Comparison of ENCODE assay signal across 16 cellular contexts in the genomic region with DNA sequence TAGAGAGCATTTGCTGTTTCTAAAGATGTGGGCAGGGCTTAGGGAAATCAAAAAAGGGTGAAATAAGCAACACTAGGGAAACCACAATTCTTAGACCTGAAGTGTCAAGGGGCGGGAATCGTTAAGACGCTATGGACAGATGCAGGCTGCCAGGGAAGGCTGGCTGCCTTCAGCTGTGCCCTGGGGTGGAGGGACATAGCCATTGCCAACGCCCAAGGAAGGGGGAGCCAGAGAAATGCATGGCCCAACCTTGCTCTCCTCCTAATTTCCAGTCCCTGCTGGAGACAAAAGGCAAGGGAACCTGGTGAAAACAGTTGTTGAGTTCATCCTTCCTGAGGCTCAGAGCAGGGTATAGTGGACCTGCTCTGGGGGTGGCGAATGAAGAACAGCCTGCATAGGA.
A peak's percentile ranks its signal among the peaks of the same experiment; 100 is the strongest.
DNase-seq lines count a peak whose midpoint lies in the region; ATAC-seq, FAIRE-seq and TF ChIP-seq lines count a peak whose summit lies in the region.
"Had no signal": no experiment of that assay in that cellular context is flagged by ENCODE, and none has a peak within 500 bp of the region (broad histone marks: within the 10 kb centered on the region; RNA-seq: fewer than 3 reads in every experiment).

No MANE protein-coding gene starts in this region.

- 0 out of 2 replicates have a peak overlapping the region, but pooled peaks have one; percentile 62 for H3K18ac ChIP-seq in H1 (ENCODE audit: extremely low read depth, low read length)
- H3K18ac ChIP-seq in neuronal stem cell (ENCODE audit: low read length): no peak overlapping the region

- POLR2A ChIA-PET in activated CD4-positive, alpha-beta T cell treated with anti-CD3 and anti-CD28 coated beads for 36 hours (lab: Charles Lee): no interaction called here
- POLR2A ChIA-PET in activated CD4-positive, alpha-beta T cell treated with anti-CD3 and anti-CD28 coated beads, Interleukin-2, amount 10 ng/mL, durations not matched to agents 7 days and 5 days (lab: Charles Lee): no interaction called here
- POLR2A ChIA-PET in H1 (lab: Charles Lee; ENCODE audit: partially characterized antibody): interaction anchor here (1.0 kb wide), 1 partner anchor 11 kb away, joined by 3 read pairs; no protein-coding TSS in a partner anchor

- TF ChIP-seq RAD21 in H1 (IDR thresholded peaks at IDR 0.05 in 1 of 2, conservative IDR thresholded peaks at IDR 0.05 in 1 of 2; ENCODE audit: low read depth in 2 of 2, low read length in 2 of 2): no peak

- peak overlapping the region; percentile 27; the same call in 1 of the 2 replicates for H2BK20ac ChIP-seq in H1 (ENCODE audit: low read length)

- no peaks in the 10 kb centered on the region for H3K27me3 Mint-ChIP-seq in activated CD4-positive, alpha-beta T cell treated with anti-CD3 and anti-CD28 coated beads for 36 hours
- H3K27me3 Mint-ChIP-seq in activated CD4-positive, alpha-beta T cell treated with anti-CD3 and anti-CD28 coated beads, Interleukin-2, amount 10 ng/mL, durations not matched to agents 7 days and 5 days: no peaks in the 10 kb centered on the region

- no peaks in the 10 kb centered on the region for H3K36me3 Mint-ChIP-seq in activated CD4-positive, alpha-beta T cell treated with anti-CD3 and anti-CD28 coated beads for 36 hours (ENCODE audit: low read depth)
- H3K36me3 Mint-ChIP-seq in activated CD4-positive, alpha-beta T cell treated with anti-CD3 and anti-CD28 coated beads, Interleukin-2, amount 10 ng/mL, durations not matched to agents 7 days and 5 days (ENCODE audit: low read depth): no peaks in the 10 kb centered on the region
- H3K36me3 Mint-ChIP-seq: CD8-positive, alpha-beta memory T cell had no signal

- H4K91ac ChIP-seq in H1 (replicated peaks; ENCODE audit: insufficient read length, low read length) (no peak overlapping the region), neuronal stem cell (ENCODE audit: low read depth, low read length, poor library complexity) (no peak overlapping the region)

- H3K14ac ChIP-seq in H1 (ENCODE audit: insufficient read length): no peak overlapping the region
- H3K14ac ChIP-seq in neuronal stem cell (ENCODE audit: low read length): no peak overlapping the region

- no peaks in the 10 kb centered on the region for H3K9me3 ChIP-seq in HUES64 (ENCODE audit: insufficient read depth, low read depth, low read length)
- H3K9me3 ChIP-seq in H1 (ENCODE audit: insufficient read depth in 2 of 2, low read depth in 1 of 2, low read length in 1 of 2): 0 out of 4 replicates have a peak, but pooled peaks cover 0 to 4% of the 10 kb centered on the region in 2 experiments
- H3K9me3 ChIP-seq in neuronal stem cell (replicated peaks in 1 of 2; ENCODE audit: control insufficient read depth in 2 of 2, insufficient read depth in 1 of 2, low read depth in 1 of 2, low read length in 2 of 2): no peaks in the 10 kb centered on the region
- H3K9me3 ChIP-seq in heart left ventricle: no peaks in the 10 kb centered on the region
- no peaks in the 10 kb centered on the region for H3K9me3 ChIP-seq in esophagus muscularis mucosa
- H3K9me3 ChIP-seq: SJCRH30 had no signal

- 48% methylated on average over 5 of the region's 5 CpGs for WGBS in HUES64
- 63% methylated on average over 5 of the region's 5 CpGs; no CpG with 5 or more reads in 1 of the 2 experiments for WGBS in H1 (ENCODE audit: extremely low coverage in 1 of 2, insufficient coverage in 1 of 2, insufficient read length in 1 of 2, insufficient replicate concordance in 2 of 2, low coverage in 1 of 2, low lambda C conversion rate in 2 of 2, missing lambda C conversion rate in 1 of 2), 2 experiments
- WGBS in neuronal stem cell (ENCODE audit: extremely low coverage in 2 of 2, insufficient read length in 2 of 2, insufficient replicate concordance in 1 of 2), 2 donors: no CpG with 5 or more reads among the region's 5 CpGs
- 78 to 87% (median 81%) methylated on average over 5 of the region's 5 CpGs for WGBS in heart left ventricle, 4 donors
- WGBS in esophagus muscularis mucosa: 70% methylated on average over 5 of the region's 5 CpGs

- no peak for TF ChIP-seq EP300 in H1 (IDR thresholded peaks at IDR 0.05; ENCODE audit: borderline replicate concordance in 1 of 2, low read depth in 2 of 2, low read length in 2 of 2)
- TF ChIP-seq EP300 in esophagus muscularis mucosa (IDR thresholded peaks at IDR 0.05): no peak

- H4K5ac ChIP-seq in H1 (ENCODE audit: insufficient read length, low read depth, low read length): no peak overlapping the region

- no peak overlapping the region for H3K4me3 ChIP-seq in HUES64 (ENCODE audit: low read length)
- no peak overlapping the region for H3K4me3 ChIP-seq in H1 (ENCODE audit: extremely low read depth in 1 of 4, insufficient read depth in 2 of 4, low read depth in 3 of 4, low read length in 4 of 4)
- H3K4me3 ChIP-seq in neuronal stem cell (ENCODE audit: low read length in 2 of 2): no peak overlapping the region
- H3K4me3 ChIP-seq in heart left ventricle: no peak overlapping the region
- H3K4me3 ChIP-seq in esophagus muscularis mucosa: no peak overlapping the region
- H3K4me3 ChIP-seq: SJCRH30 had no signal

- 0 out of 2 replicates have a peak, but pooled peaks cover 1% of the 10 kb centered on the region for H3K23me2 ChIP-seq in H1 (ENCODE audit: low read depth, low read length)

- H4K20me1 ChIP-seq in H1 (replicated peaks in 1 of 2; ENCODE audit: control insufficient read depth in 1 of 2, insufficient read depth in 2 of 2, low read length in 2 of 2): no peaks in the 10 kb centered on the region

- H2BK120ac ChIP-seq in H1 (replicated peaks; ENCODE audit: low read depth, low read length): no peak overlapping the region
- no peak overlapping the region for H2BK120ac ChIP-seq in neuronal stem cell (ENCODE audit: low read depth, low read length)

- peaks cover 3% of the 10 kb centered on the region for H3K4me1 Mint-ChIP-seq in activated CD4-positive, alpha-beta T cell treated with anti-CD3 and anti-CD28 coated beads for 36 hours
- H3K4me1 Mint-ChIP-seq in activated CD4-positive, alpha-beta T cell treated with anti-CD3 and anti-CD28 coated beads, Interleukin-2, amount 10 ng/mL, durations not matched to agents 7 days and 5 days: peaks cover 3% of the 10 kb centered on the region
- H3K4me1 Mint-ChIP-seq: CD8-positive, alpha-beta memory T cell had no signal

- H3K23ac ChIP-seq in H1 (ENCODE audit: insufficient read length) (no peak overlapping the region), neuronal stem cell (ENCODE audit: low read depth, low read length, poor library complexity) (no peak overlapping the region)

- H3K27ac ChIP-seq in HUES64 (ENCODE audit: low read depth, low read length) (0 out of 2 replicates have a peak overlapping the region, but pooled peaks have one; percentile 16), H1 (ENCODE audit: low read depth, low read length) (no peak overlapping the region), neuronal stem cell (replicated peaks; ENCODE audit: low read length) (no peak overlapping the region), heart left ventricle (no peak overlapping the region), esophagus muscularis mucosa (replicated peaks in 1 of 4) (no peak overlapping the region)
- H3K27ac ChIP-seq: C4-2B, SJCRH30 had no signal

- H3K79me1 ChIP-seq in H1 (ENCODE audit: low read depth, low read length) (no peaks in the 10 kb centered on the region), neuronal stem cell (ENCODE audit: low read depth, low read length) (no peaks in the 10 kb centered on the region)

- H4K8ac ChIP-seq in H1 (ENCODE audit: extremely low read depth, insufficient read depth, low read length) (no peak overlapping the region), neuronal stem cell (ENCODE audit: low read depth, low read length) (no peak overlapping the region)

- intact Hi-C loops in activated CD4-positive, alpha-beta T cell treated with anti-CD3 and anti-CD28 coated beads for 36 hours (cut with DNase I, micrococcal nuclease): loop anchor here in 1 of 2 experiments (5.0 to 10.0 kb wide), 2 partner anchors 896 to 988 kb away; no protein-coding TSS in a partner anchor
- intact Hi-C loops in heart left ventricle (cut with DNase I) (no loop called here), esophagus muscularis mucosa (cut with DNase I) (no loop called here)

- DNase-seq in activated CD4-positive, alpha-beta T cell treated with anti-CD3 and anti-CD28 coated beads for 36 hours: no peak
- no peak for DNase-seq in activated CD4-positive, alpha-beta T cell treated with anti-CD3 and anti-CD28 coated beads, Interleukin-2, amount 10 ng/mL, durations not matched to agents 7 days and 5 days
- peak in 1 of 2 experiments; percentile 50 for DNase-seq in H1 (ENCODE audit: low read depth in 1 of 2, low spot score in 2 of 2)
- no peak for DNase-seq in neuronal stem cell (ENCODE audit: low spot score)
- no peak for DNase-seq in activated naive CD4-positive, alpha-beta T cell treated with anti-CD3 and anti-CD28 coated beads, Interleukin-2, amount 50 U/mL, for 16 hours
- no peak for DNase-seq in heart left ventricle
- no peak for DNase-seq in esophagus muscularis mucosa (ENCODE audit: extremely low spot score)
- DNase-seq: CD8-positive, alpha-beta memory T cell; GDM1 had no signal

- TF ChIP-seq CTCF in H1 (IDR thresholded peaks at IDR 0.05; ENCODE audit: control extremely low read depth in 1 of 3, insufficient read depth in 1 of 3, low read depth in 1 of 3, low read length in 3 of 3): peak in 1 of 3 experiments; percentile 13; a peak in 1 of 4 replicates
- TF ChIP-seq CTCF in heart left ventricle (IDR thresholded peaks at IDR 0.05): no peak
- no peak for TF ChIP-seq CTCF in esophagus muscularis mucosa (IDR thresholded peaks at IDR 0.05)

- H3K4me2 ChIP-seq in H1 (ENCODE audit: insufficient read depth in 1 of 2, low read depth in 2 of 2, low read length in 2 of 2): no peak overlapping the region; a peak in 1 of 4 replicates
- no peak overlapping the region for H3K4me2 ChIP-seq in neuronal stem cell (ENCODE audit: insufficient read depth, low read length, poor library complexity, severe bottlenecking)

- peak overlapping the region; percentile 45; the same call in 1 of the 2 replicates for H2BK5ac ChIP-seq in H1 (ENCODE audit: low read depth, low read length)
- no peak overlapping the region for H2BK5ac ChIP-seq in neuronal stem cell (ENCODE audit: low read length)

- H2BK12ac ChIP-seq in H1 (ENCODE audit: low read depth, low read length) (no peak overlapping the region), neuronal stem cell (ENCODE audit: low read length) (no peak overlapping the region)

- H3K27ac Mint-ChIP-seq in activated CD4-positive, alpha-beta T cell treated with anti-CD3 and anti-CD28 coated beads for 36 hours: no peak overlapping the region
- no peak overlapping the region for H3K27ac Mint-ChIP-seq in activated CD4-positive, alpha-beta T cell treated with anti-CD3 and anti-CD28 coated beads, Interleukin-2, amount 10 ng/mL, durations not matched to agents 7 days and 5 days
- H3K27ac Mint-ChIP-seq: CD8-positive, alpha-beta memory T cell; IgD-negative memory B cell had no signal

- H3K4me3 Mint-ChIP-seq in activated CD4-positive, alpha-beta T cell treated with anti-CD3 and anti-CD28 coated beads for 36 hours: no peak overlapping the region
- H3K4me3 Mint-ChIP-seq in activated CD4-positive, alpha-beta T cell treated with anti-CD3 and anti-CD28 coated beads, Interleukin-2, amount 10 ng/mL, durations not matched to agents 7 days and 5 days: no peak overlapping the region
- H3K4me3 Mint-ChIP-seq: CD8-positive, alpha-beta memory T cell; IgD-negative memory B cell had no signal

- no peaks in the 10 kb centered on the region for H3K9me3 Mint-ChIP-seq in activated CD4-positive, alpha-beta T cell treated with anti-CD3 and anti-CD28 coated beads for 36 hours (ENCODE audit: low read depth)
- no peaks in the 10 kb centered on the region for H3K9me3 Mint-ChIP-seq in activated CD4-positive, alpha-beta T cell treated with anti-CD3 and anti-CD28 coated beads, Interleukin-2, amount 10 ng/mL, durations not matched to agents 7 days and 5 days
- H3K9me3 Mint-ChIP-seq: CD8-positive, alpha-beta memory T cell; IgD-negative memory B cell had no signal

- H3K27me3 ChIP-seq in HUES64 (ENCODE audit: insufficient read depth, low read length): no peaks in the 10 kb centered on the region
- H3K27me3 ChIP-seq in H1 (replicated peaks in 1 of 4; ENCODE audit: control insufficient read depth in 3 of 4, extremely low read depth in 1 of 4, insufficient read depth in 3 of 4, low read length in 3 of 4): no peaks in the 10 kb centered on the region
- no peaks in the 10 kb centered on the region for H3K27me3 ChIP-seq in neuronal stem cell (ENCODE audit: control insufficient read depth in 3 of 3, insufficient read depth in 3 of 3, low read depth in 1 of 3, low read length in 3 of 3)
- H3K27me3 ChIP-seq in heart left ventricle: peaks cover 0 to 19% (median 0%) of the 10 kb centered on the region in 9 donors
- H3K27me3 ChIP-seq in esophagus muscularis mucosa: no peaks in the 10 kb centered on the region
- H3K27me3 ChIP-seq: SJCRH30 had no signal

- no peak overlapping the region for H3K4ac ChIP-seq in H1 (replicated peaks; ENCODE audit: insufficient read length, low read depth, low read length)
- H3K4ac ChIP-seq in neuronal stem cell (ENCODE audit: low read length): no peak overlapping the region

- H2AK5ac ChIP-seq in H1 (ENCODE audit: low read depth, low read length) (no peak overlapping the region), neuronal stem cell (ENCODE audit: low read depth, low read length) (no peak overlapping the region)

- CTCF ChIA-PET in activated CD4-positive, alpha-beta T cell treated with anti-CD3 and anti-CD28 coated beads for 36 hours (lab: Charles Lee): interaction anchor here (0.7 to 0.9 kb wide), 3 partner anchors 16 to 502 kb away, joined by 3 to 4 read pairs (median 3); no protein-coding TSS in a partner anchor
- CTCF ChIA-PET in activated CD4-positive, alpha-beta T cell treated with anti-CD3 and anti-CD28 coated beads, Interleukin-2, amount 10 ng/mL, durations not matched to agents 7 days and 5 days (lab: Charles Lee): interaction anchor here (0.7 to 1.2 kb wide), 2 partner anchors 21 to 650 kb away, joined by 3 read pairs; no protein-coding TSS in a partner anchor
- CTCF ChIA-PET in H1 (lab: Charles Lee; ENCODE audit: partially characterized antibody): interaction anchor here (1.0 to 2.4 kb wide), 14 partner anchors 9 to 878 kb away, joined by 3 to 13 read pairs (median 4); no protein-coding TSS in a partner anchor

- H2AFZ ChIP-seq in H1 (ENCODE audit: low read length) (no peak overlapping the region), neuronal stem cell (ENCODE audit: low read length) (no peak overlapping the region)

- H3K4me1 ChIP-seq in HUES64 (ENCODE audit: insufficient read depth, low read length) (peaks cover 31% of the 10 kb centered on the region), H1 (replicated peaks in 1 of 4; ENCODE audit: control insufficient read depth in 3 of 4, insufficient read depth in 4 of 4, low read length in 3 of 4) (peaks cover 6 to 19% (median 11%) of the 10 kb centered on the region in 4 experiments; a peak in 6 of 7 replicates), neuronal stem cell (ENCODE audit: control insufficient read depth in 2 of 2, insufficient read depth in 1 of 2, low read depth in 1 of 2, low read length in 2 of 2) (peaks cover 0 to 2% of the 10 kb centered on the region in 2 donors), heart left ventricle (peaks cover 0 to 6% (median 0%) of the 10 kb centered on the region in 12 donors), esophagus muscularis mucosa (peaks cover 0 to 8% (median 7%) of the 10 kb centered on the region in 4 donors)
- H3K4me1 ChIP-seq: SJCRH30 had no signal

- no peaks in the 10 kb centered on the region for H3K36me3 ChIP-seq in HUES64 (ENCODE audit: insufficient read depth, low read length)
- no peaks in the 10 kb centered on the region for H3K36me3 ChIP-seq in H1 (ENCODE audit: control insufficient read depth in 2 of 4, insufficient read depth in 4 of 4, low read length in 3 of 4)
- H3K36me3 ChIP-seq in neuronal stem cell (replicated peaks in 1 of 2; ENCODE audit: control insufficient read depth in 2 of 2, insufficient read depth in 2 of 2, low read length in 2 of 2): no peaks in the 10 kb centered on the region
- no peaks in the 10 kb centered on the region for H3K36me3 ChIP-seq in heart left ventricle
- no peaks in the 10 kb centered on the region for H3K36me3 ChIP-seq in esophagus muscularis mucosa
- H3K36me3 ChIP-seq: SJCRH30 had no signal

- H3K9ac ChIP-seq in HUES64 (ENCODE audit: low read depth, low read length): no peak overlapping the region
- no peak overlapping the region for H3K9ac ChIP-seq in H1 (replicated peaks in 1 of 4; ENCODE audit: extremely low read depth in 1 of 4, low read depth in 3 of 4, low read length in 3 of 4)
- H3K9ac ChIP-seq in neuronal stem cell (ENCODE audit: low read depth, low read length, poor library complexity): peak overlapping the region; percentile 24

- no peak overlapping the region for H3K56ac ChIP-seq in H1 (replicated peaks; ENCODE audit: insufficient read length, low read depth, low read length)

- FAIRE-seq in H1 (lab: Jason Lieb, UNC): no peak
- FAIRE-seq: A204.1, GM19239, RCC 7860 had no signal

- H2BK15ac ChIP-seq in H1 (ENCODE audit: low read length) (no peak overlapping the region), neuronal stem cell (ENCODE audit: low read length) (no peak overlapping the region)

- ATAC-seq in activated CD4-positive, alpha-beta T cell treated with anti-CD3 and anti-CD28 coated beads for 36 hours: peak; percentile 44
- no peak for ATAC-seq in heart left ventricle

- TF ChIP-seq POLR2A in H1 (IDR thresholded peaks at IDR 0.05; ENCODE audit: control extremely low read depth in 1 of 2, low read depth in 2 of 2, low read length in 2 of 2) (no peak), heart left ventricle (IDR thresholded peaks at IDR 0.05) (no peak), esophagus muscularis mucosa (IDR thresholded peaks at IDR 0.05; ENCODE audit: low read depth) (no peak)

- H3K79me2 ChIP-seq in H1 (ENCODE audit: control insufficient read depth in 1 of 2, insufficient read depth in 2 of 2, low read length in 2 of 2): no peaks in the 10 kb centered on the region
